8 cellular contexts compared by ENCODE assay signal in genomic region chr15:67967871-67968423, GRCh38.
DNase-seq lines count a peak whose midpoint lies in the region; ATAC-seq, FAIRE-seq and TF ChIP-seq lines count a peak whose summit lies in the region.

No MANE protein-coding gene starts in this region.

- peak overlapping the region; percentile 29 to 39 for H3K4me3 ChIP-seq in cardiac fibroblast (replicated peaks in 1 of 2; ENCODE audit: low read depth in 2 of 2, low read length in 2 of 2)
- peak overlapping the region in 1 of 2 donors; percentile 36 for H3K4me3 ChIP-seq in small intestine (ENCODE audit: low read depth in 1 of 2, low read length in 2 of 2)

- no peak overlapping the region for H3K27ac ChIP-seq in small intestine (ENCODE audit: low read depth in 1 of 2, low read length in 1 of 2)

- TF ChIP-seq CTCF in cardiac fibroblast (IDR thresholded peaks at IDR 0.05; ENCODE audit: low read depth, low read length) = no peak

- WGBS in small intestine, 3 donors = 9 to 10% (median 10%) methylated on average over 30 of the region's 30 CpGs

- no peak for TF ChIP-seq POLR2A in H54 (IDR thresholded peaks at IDR 0.05; ENCODE audit: low read depth, low read length)

- ATAC-seq in HG03469 (IDR thresholded peaks at IDR 0.05; ENCODE audit: unreplicated experiment) = no peak

- no peaks in the 10 kb centered on the region for H3K9me3 ChIP-seq in small intestine (ENCODE audit: control insufficient read depth, low read depth)

- peak; percentile 81 for DNase-seq in CD1c-positive myeloid dendritic cell (ENCODE audit: extremely low spot score)
- DNase-seq in H54 (ENCODE audit: insufficient read length, low spot score) = peak; percentile 23
- peak; percentile 57 for DNase-seq in NCI-H748 treated with DMSO at 0.1 percent for 48 hours (lab: John Stamatoyannopoulos, UW)
- DNase-seq in cardiac fibroblast (ENCODE audit: low read depth in 2 of 2) = peak; percentile 46 to 78
- peak; percentile 91 for DNase-seq in islet precursor cell
- DNase-seq in small intestine = peak; percentile 46
- no peak for DNase-seq in activated effector memory CD4-positive, alpha-beta T cell treated with Interleukin-2 at 50 U/mL for 16 hours

- no peaks in the 10 kb centered on the region for H3K36me3 ChIP-seq in small intestine (ENCODE audit: control insufficient read depth in 2 of 2, insufficient read depth in 2 of 2, low read length in 2 of 2)

- H3K4me1 ChIP-seq in small intestine (ENCODE audit: control insufficient read depth in 2 of 2, insufficient read depth in 1 of 2, low read depth in 1 of 2, low read length in 1 of 2) = peaks cover 0 to 2% of the 10 kb centered on the region in 2 donors

- FAIRE-seq in H54 (lab: Jason Lieb, UNC) (no peak), small intestine (lab: Jason Lieb, UNC) (no peak)

- peaks cover 0 to 2% of the 10 kb centered on the region in 2 donors for H3K27me3 ChIP-seq in small intestine (ENCODE audit: control insufficient read depth in 2 of 2, insufficient read depth in 2 of 2, low read length in 2 of 2)
